ENCODE assay signal across 33 cellular contexts in genomic region chr1:203086992-203087763, GRCh38. TPM values are rescaled to one million over a fixed set of nuclear protein-coding genes. Genes with fewer than 3 reads are reported as not detected.
DNase-seq lines count a peak whose midpoint lies in the region; ATAC-seq, FAIRE-seq and TF ChIP-seq lines count a peak whose summit lies in the region.
"Had no signal": no experiment of that assay in that cellular context is flagged by ENCODE, and none has a peak within 500 bp of the region (broad histone marks: within the 10 kb centered on the region; RNA-seq: fewer than 3 reads in every experiment).

No MANE protein-coding gene starts in this region.

- no peak for ATAC-seq in GM18867 (IDR thresholded peaks at IDR 0.05; ENCODE audit: unreplicated experiment)
- ATAC-seq: activated naive CD8-positive, alpha-beta T cell treated with anti-CD3 and anti-CD28 coated beads, Interleukin-2, amount 50 U/mL, for 24 hours; SK-N-SH treated with all-trans-retinoic acid at 6 μM for 48 hours; T-helper 17 cell had no signal

- POLR2A ChIA-PET in CD4-positive, alpha-beta memory T cell (lab: Charles Lee; ENCODE audit: partially characterized antibody): no interaction called here

- no peaks in the 10 kb centered on the region for H3K9me3 ChIP-seq in right atrium auricular region
- no peaks in the 10 kb centered on the region for H3K9me3 ChIP-seq in CD4-positive, alpha-beta memory T cell (ENCODE audit: control insufficient read depth in 1 of 2, low read length in 2 of 2)
- H3K9me3 ChIP-seq: upper lobe of left lung had no signal

- H3K27ac Mint-ChIP-seq in nephron: peak overlapping the region; percentile 71 to 87 (median 71)
- peak overlapping the region; percentile 15 for H3K27ac Mint-ChIP-seq in type B pancreatic cell
- no peak overlapping the region for H3K27ac Mint-ChIP-seq in CD4-positive, alpha-beta memory T cell
- H3K27ac Mint-ChIP-seq: activated naive CD8-positive, alpha-beta T cell treated with anti-CD3 and anti-CD28 coated beads, Interleukin-2, amount 50 U/mL, for 24 hours; activated T-cell treated with anti-CD3 and anti-CD28 coated beads, Interleukin-2, amount 50 U/mL, for 24 hours; T-helper 17 cell had no signal

- DNase-seq in cardiac septum (ENCODE audit: low spot score): peak; percentile 12
- DNase-seq in right atrium auricular region (ENCODE audit: low spot score): no peak
- no peak for DNase-seq in bronchial epithelial cell (ENCODE audit: low read depth)
- peak; percentile 34 for DNase-seq in type B pancreatic cell (ENCODE audit: extremely low spot score, unreplicated experiment)
- no peak for DNase-seq in globus pallidus (ENCODE audit: low spot score)
- DNase-seq in CD4-positive, alpha-beta memory T cell: no peak
- DNase-seq: ACHN; activated CD8-positive, alpha-beta memory T cell treated with anti-CD3 and anti-CD28 coated beads for 24 hours; activated gamma-delta T cell treated with Interleukin-2 at 50 U/mL for 16 hours; activated naive CD8-positive, alpha-beta T cell treated with anti-CD3 and anti-CD28 coated beads, Interleukin-2, amount 50 U/mL, for 24 hours; activated T-cell treated with anti-CD3 and anti-CD28 coated beads, Interleukin-2, amount 50 U/mL, for 24 hours; DMS79; GDM1; NCI-H1105 treated with DMSO at 0.1 percent for 48 hours; NCI-H2081; NCI-H345; NCI-H774; small intestine; stimulated activated CD4-positive, alpha-beta T cell treated with anti-CD3 and anti-CD28 coated beads, Interleukin-1b, Interleukin-23, amount 100 ng/mL, for 48 hours; T-helper 17 cell; upper lobe of left lung had no signal

- no peaks in the 10 kb centered on the region for H3K27me3 ChIP-seq in right atrium auricular region
- no peaks in the 10 kb centered on the region for H3K27me3 ChIP-seq in bronchial epithelial cell (ENCODE audit: control insufficient read depth, insufficient read depth, low read length)
- peaks cover 4% of the 10 kb centered on the region for H3K27me3 ChIP-seq in CD4-positive, alpha-beta memory T cell (ENCODE audit: insufficient read depth, low read length)
- H3K27me3 ChIP-seq: upper lobe of left lung had no signal

- H3K36me3 ChIP-seq in right atrium auricular region: no peaks in the 10 kb centered on the region
- H3K36me3 ChIP-seq in bronchial epithelial cell (ENCODE audit: control insufficient read depth, insufficient read depth, low read length): no peaks in the 10 kb centered on the region
- H3K36me3 ChIP-seq in CD4-positive, alpha-beta memory T cell (ENCODE audit: insufficient read depth, low read length): no peaks in the 10 kb centered on the region
- H3K36me3 ChIP-seq: upper lobe of left lung had no signal

- H3K4me3 Mint-ChIP-seq in nephron (peak overlapping the region; percentile 16 to 90 (median 50)), type B pancreatic cell (no peak overlapping the region)
- no peak overlapping the region for H3K4me3 Mint-ChIP-seq in CD4-positive, alpha-beta memory T cell
- H3K4me3 Mint-ChIP-seq: activated naive CD8-positive, alpha-beta T cell treated with anti-CD3 and anti-CD28 coated beads, Interleukin-2, amount 50 U/mL, for 24 hours; activated T-cell treated with anti-CD3 and anti-CD28 coated beads, Interleukin-2, amount 50 U/mL, for 24 hours; T-helper 17 cell had no signal

- H3K4me3 ChIP-seq in right atrium auricular region: no peak overlapping the region
- no peak overlapping the region for H3K4me3 ChIP-seq in bronchial epithelial cell (ENCODE audit: low read depth, low read length)
- no peak overlapping the region for H3K4me3 ChIP-seq in CD4-positive, alpha-beta memory T cell (ENCODE audit: low read length in 2 of 2)
- H3K4me3 ChIP-seq: upper lobe of left lung had no signal

- no peak overlapping the region for H3K27ac ChIP-seq in right atrium auricular region
- no peak overlapping the region for H3K27ac ChIP-seq in CD4-positive, alpha-beta memory T cell (ENCODE audit: low read depth, low read length)
- H3K27ac ChIP-seq: RWPE1, upper lobe of left lung had no signal

- no peaks in the 10 kb centered on the region for H3K9me3 Mint-ChIP-seq in nephron
- peaks cover under 1% of the 10 kb centered on the region for H3K9me3 Mint-ChIP-seq in type B pancreatic cell
- H3K9me3 Mint-ChIP-seq in CD4-positive, alpha-beta memory T cell: peaks cover 0 to 3% (median 0%) of the 10 kb centered on the region in 8 donors
- H3K9me3 Mint-ChIP-seq: activated naive CD8-positive, alpha-beta T cell treated with anti-CD3 and anti-CD28 coated beads, Interleukin-2, amount 50 U/mL, for 24 hours; activated T-cell treated with anti-CD3 and anti-CD28 coated beads, Interleukin-2, amount 50 U/mL, for 24 hours had no signal

- TF ChIP-seq CTCF in right atrium auricular region (IDR thresholded peaks at IDR 0.05) (no peak), bronchial epithelial cell (IDR thresholded peaks at IDR 0.05; ENCODE audit: insufficient read depth, low read length, severe bottlenecking) (no peak), nephron (IDR thresholded peaks at IDR 0.05; ENCODE audit: unreplicated experiment in 3 of 3) (no peak), type B pancreatic cell (conservative IDR thresholded peaks at IDR 0.05) (no peak)

- FAIRE-seq in bronchial epithelial cell (lab: Jason Lieb, UNC): peak; percentile 28
- FAIRE-seq: small intestine had no signal

- intact Hi-C loops in cardiac septum (cut with DNase I): no loop called here
- intact Hi-C loops in CD4-positive, alpha-beta memory T cell (cut with micrococcal nuclease): no loop called here

- H3K36me3 Mint-ChIP-seq in nephron (ENCODE audit: low read depth) (no peaks in the 10 kb centered on the region), type B pancreatic cell (no peaks in the 10 kb centered on the region)
- H3K36me3 Mint-ChIP-seq in CD4-positive, alpha-beta memory T cell: no peaks in the 10 kb centered on the region

- peaks cover 4% of the 10 kb centered on the region for H3K27me3 Mint-ChIP-seq in nephron (ENCODE audit: low read depth)
- H3K27me3 Mint-ChIP-seq in type B pancreatic cell: peaks cover 33% of the 10 kb centered on the region
- H3K27me3 Mint-ChIP-seq in CD4-positive, alpha-beta memory T cell: peaks cover 7 to 20% of the 10 kb centered on the region in 2 donors

- CTCF ChIA-PET in CD4-positive, alpha-beta memory T cell (lab: Charles Lee; ENCODE audit: partially characterized antibody): interaction anchor here (0.8 kb wide), 1 partner anchor 14 kb away, joined by 3 read pairs; no protein-coding TSS in a partner anchor

- H3K4me1 ChIP-seq in right atrium auricular region: peaks cover 0 to 9% of the 10 kb centered on the region in 2 donors
- no peaks in the 10 kb centered on the region for H3K4me1 ChIP-seq in CD4-positive, alpha-beta memory T cell (ENCODE audit: insufficient read depth, low read length)
- H3K4me1 ChIP-seq: upper lobe of left lung had no signal

- H3K4me1 Mint-ChIP-seq in nephron (peaks cover 63% of the 10 kb centered on the region), type B pancreatic cell (ENCODE audit: unreplicated experiment) (peaks cover 36% of the 10 kb centered on the region)
- H3K4me1 Mint-ChIP-seq in CD4-positive, alpha-beta memory T cell: no peaks in the 10 kb centered on the region
- H3K4me1 Mint-ChIP-seq: activated naive CD8-positive, alpha-beta T cell treated with anti-CD3 and anti-CD28 coated beads, Interleukin-2, amount 50 U/mL, for 24 hours had no signal

RNA-seq across cellular contexts. Expression of gene MYOG, which starts 1.4 kb away (rescaled TPM):
- total RNA-seq in cardiac septum (0.16 TPM), right atrium auricular region (not detected), bronchial epithelial cell (not detected in 2 replicates), type B pancreatic cell (ENCODE audit: low replicate concordance) (2.1 TPM in 1 of 2 replicates, not detected in the other)
- not detected for total RNA-seq in CD4-positive, alpha-beta memory T cell
- not detected for polyA plus RNA-seq in CD4-positive, alpha-beta memory T cell
- total RNA-seq: chondrocyte, HT1080, lung microvascular endothelial cell, M059J, OCI-LY7, omental fat pad, renal cortical epithelial cell, T-helper 17 cell, upper lobe of left lung had no signal
- polyA plus RNA-seq: BJ, small intestine had no signal

RNA-seq across cellular contexts. Expression of gene ADORA1, which starts 40.3 kb away (rescaled TPM):
- total RNA-seq in cardiac septum (12.1 TPM), right atrium auricular region (10 to 100 TPM in 1 of 2 donors, 1 to 10 TPM in 1; 9.4 to 15.1 TPM), bronchial epithelial cell (under 0.01 TPM in 1 of 2 replicates, not detected in the other), type B pancreatic cell (ENCODE audit: low replicate concordance) (0.40 and 2.7 TPM in 2 replicates)
- not detected for total RNA-seq in CD4-positive, alpha-beta memory T cell
- polyA plus RNA-seq in CD4-positive, alpha-beta memory T cell: under 1 TPM in 1 of 2 donors, not detected in 1; 0.10 TPM
- total RNA-seq: lung microvascular endothelial cell, OCI-LY7 had no signal

Comparison
In these comparisons a context has a peak if more than half of its experiments do, and no peak if none do; other contexts are left out.
1. DNase-seq: peak in cardiac septum (single experiment) and type B pancreatic cell (single experiment); none in right atrium auricular region (single experiment), bronchial epithelial cell (single experiment), globus pallidus (single experiment) and CD4-positive, alpha-beta memory T cell (0 of 5).
2. H3K27ac Mint-ChIP-seq: peak in nephron (3 of 3) and type B pancreatic cell (single experiment); none in CD4-positive, alpha-beta memory T cell (0 of 7).
3. H3K4me3 Mint-ChIP-seq: peak in nephron (3 of 3); none in type B pancreatic cell (single experiment) and CD4-positive, alpha-beta memory T cell (0 of 8).